1 cellular context compared by ENCODE assay signal in the genomic region with DNA sequence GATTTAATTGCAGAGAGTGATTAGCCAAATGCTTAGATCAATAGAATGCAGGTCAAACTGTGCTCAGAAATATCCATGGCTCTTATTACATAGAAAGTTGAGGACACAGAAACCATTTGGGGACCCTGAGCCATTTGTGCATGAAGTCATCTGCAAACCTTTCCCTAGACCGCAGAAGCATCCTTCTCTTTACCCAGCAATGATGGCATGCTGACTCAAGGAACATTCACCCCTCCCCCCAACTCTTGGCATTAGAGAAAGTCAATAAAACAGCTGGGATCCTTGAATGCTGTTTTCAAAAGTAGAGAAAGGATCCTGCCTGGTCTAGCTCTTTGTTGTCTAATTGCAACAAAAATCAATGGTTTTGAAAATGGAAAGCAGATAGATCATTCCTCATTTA.
A peak's percentile ranks its signal among the peaks of the same experiment; 100 is the strongest.
TF ChIP-seq lines count a peak whose summit lies in the region.

No MANE protein-coding gene starts in this region.

TF ChIP-seq in GM23338, 12 proteins besides CTCF, POLR2A, EP300 and RAD21 (continued from another document):
- TF ChIP-seq, protein P1, sequence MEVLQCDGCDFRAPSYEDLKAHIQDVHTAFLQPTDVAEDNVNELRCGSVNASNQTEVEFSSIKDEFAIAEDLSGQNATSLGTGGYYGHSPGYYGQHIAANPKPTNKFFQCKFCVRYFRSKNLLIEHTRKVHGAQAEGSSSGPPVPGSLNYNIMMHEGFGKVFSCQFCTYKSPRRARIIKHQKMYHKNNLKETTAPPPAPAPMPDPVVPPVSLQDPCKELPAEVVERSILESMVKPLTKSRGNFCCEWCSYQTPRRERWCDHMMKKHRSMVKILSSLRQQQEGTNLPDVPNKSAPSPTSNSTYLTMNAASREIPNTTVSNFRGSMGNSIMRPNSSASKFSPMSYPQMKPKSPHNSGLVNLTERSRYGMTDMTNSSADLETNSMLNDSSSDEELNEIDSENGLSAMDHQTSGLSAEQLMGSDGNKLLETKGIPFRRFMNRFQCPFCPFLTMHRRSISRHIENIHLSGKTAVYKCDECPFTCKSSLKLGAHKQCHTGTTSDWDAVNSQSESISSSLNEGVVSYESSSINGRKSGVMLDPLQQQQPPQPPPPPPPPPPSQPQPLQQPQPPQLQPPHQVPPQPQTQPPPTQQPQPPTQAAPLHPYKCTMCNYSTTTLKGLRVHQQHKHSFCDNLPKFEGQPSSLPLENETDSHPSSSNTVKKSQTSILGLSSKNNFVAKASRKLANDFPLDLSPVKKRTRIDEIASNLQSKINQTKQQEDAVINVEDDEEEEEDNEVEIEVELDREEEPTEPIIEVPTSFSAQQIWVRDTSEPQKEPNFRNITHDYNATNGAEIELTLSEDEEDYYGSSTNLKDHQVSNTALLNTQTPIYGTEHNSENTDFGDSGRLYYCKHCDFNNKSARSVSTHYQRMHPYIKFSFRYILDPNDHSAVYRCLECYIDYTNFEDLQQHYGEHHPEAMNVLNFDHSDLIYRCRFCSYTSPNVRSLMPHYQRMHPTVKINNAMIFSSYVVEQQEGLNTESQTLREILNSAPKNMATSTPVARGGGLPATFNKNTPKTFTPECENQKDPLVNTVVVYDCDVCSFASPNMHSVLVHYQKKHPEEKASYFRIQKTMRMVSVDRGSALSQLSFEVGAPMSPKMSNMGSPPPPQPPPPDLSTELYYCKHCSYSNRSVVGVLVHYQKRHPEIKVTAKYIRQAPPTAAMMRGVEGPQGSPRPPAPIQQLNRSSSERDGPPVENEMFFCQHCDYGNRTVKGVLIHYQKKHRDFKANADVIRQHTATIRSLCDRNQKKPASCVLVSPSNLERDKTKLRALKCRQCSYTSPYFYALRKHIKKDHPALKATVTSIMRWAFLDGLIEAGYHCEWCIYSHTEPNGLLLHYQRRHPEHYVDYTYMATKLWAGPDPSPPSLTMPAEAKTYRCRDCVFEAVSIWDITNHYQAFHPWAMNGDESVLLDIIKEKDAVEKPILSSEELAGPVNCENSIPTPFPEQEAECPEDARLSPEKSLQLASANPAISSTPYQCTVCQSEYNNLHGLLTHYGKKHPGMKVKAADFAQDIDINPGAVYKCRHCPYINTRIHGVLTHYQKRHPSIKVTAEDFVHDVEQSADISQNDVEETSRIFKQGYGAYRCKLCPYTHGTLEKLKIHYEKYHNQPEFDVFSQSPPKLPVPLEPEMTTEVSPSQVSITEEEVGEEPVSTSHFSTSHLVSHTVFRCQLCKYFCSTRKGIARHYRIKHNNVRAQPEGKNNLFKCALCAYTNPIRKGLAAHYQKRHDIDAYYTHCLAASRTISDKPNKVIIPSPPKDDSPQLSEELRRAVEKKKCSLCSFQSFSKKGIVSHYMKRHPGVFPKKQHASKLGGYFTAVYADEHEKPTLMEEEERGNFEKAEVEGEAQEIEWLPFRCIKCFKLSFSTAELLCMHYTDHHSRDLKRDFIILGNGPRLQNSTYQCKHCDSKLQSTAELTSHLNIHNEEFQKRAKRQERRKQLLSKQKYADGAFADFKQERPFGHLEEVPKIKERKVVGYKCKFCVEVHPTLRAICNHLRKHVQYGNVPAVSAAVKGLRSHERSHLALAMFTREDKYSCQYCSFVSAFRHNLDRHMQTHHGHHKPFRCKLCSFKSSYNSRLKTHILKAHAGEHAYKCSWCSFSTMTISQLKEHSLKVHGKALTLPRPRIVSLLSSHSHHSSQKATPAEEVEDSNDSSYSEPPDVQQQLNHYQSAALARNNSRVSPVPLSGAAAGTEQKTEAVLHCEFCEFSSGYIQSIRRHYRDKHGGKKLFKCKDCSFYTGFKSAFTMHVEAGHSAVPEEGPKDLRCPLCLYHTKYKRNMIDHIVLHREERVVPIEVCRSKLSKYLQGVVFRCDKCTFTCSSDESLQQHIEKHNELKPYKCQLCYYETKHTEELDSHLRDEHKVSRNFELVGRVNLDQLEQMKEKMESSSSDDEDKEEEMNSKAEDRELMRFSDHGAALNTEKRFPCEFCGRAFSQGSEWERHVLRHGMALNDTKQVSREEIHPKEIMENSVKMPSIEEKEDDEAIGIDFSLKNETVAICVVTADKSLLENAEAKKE (CRISPR knock-in tag; IDR thresholded peaks at IDR 0.05), result 0 out of 2 replicates have a peak, but pooled peaks have one; percentile 6
- TF ChIP-seq, protein P2, sequence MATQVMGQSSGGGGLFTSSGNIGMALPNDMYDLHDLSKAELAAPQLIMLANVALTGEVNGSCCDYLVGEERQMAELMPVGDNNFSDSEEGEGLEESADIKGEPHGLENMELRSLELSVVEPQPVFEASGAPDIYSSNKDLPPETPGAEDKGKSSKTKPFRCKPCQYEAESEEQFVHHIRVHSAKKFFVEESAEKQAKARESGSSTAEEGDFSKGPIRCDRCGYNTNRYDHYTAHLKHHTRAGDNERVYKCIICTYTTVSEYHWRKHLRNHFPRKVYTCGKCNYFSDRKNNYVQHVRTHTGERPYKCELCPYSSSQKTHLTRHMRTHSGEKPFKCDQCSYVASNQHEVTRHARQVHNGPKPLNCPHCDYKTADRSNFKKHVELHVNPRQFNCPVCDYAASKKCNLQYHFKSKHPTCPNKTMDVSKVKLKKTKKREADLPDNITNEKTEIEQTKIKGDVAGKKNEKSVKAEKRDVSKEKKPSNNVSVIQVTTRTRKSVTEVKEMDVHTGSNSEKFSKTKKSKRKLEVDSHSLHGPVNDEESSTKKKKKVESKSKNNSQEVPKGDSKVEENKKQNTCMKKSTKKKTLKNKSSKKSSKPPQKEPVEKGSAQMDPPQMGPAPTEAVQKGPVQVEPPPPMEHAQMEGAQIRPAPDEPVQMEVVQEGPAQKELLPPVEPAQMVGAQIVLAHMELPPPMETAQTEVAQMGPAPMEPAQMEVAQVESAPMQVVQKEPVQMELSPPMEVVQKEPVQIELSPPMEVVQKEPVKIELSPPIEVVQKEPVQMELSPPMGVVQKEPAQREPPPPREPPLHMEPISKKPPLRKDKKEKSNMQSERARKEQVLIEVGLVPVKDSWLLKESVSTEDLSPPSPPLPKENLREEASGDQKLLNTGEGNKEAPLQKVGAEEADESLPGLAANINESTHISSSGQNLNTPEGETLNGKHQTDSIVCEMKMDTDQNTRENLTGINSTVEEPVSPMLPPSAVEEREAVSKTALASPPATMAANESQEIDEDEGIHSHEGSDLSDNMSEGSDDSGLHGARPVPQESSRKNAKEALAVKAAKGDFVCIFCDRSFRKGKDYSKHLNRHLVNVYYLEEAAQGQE (IDR thresholded peaks at IDR 0.05; ENCODE audit: unreplicated experiment), result no peak
- TF ChIP-seq JUNB (IDR thresholded peaks at IDR 0.05; ENCODE audit: unreplicated experiment) (no peak), EZH2 (IDR thresholded peaks at IDR 0.05; ENCODE audit: low read depth, unreplicated experiment) (no peak), CREB1 (CRISPR knock-in tag; IDR thresholded peaks at IDR 0.05; ENCODE audit: low read depth) (no peak)
